1 cellular context compared by ENCODE assay signal in the genomic region with DNA sequence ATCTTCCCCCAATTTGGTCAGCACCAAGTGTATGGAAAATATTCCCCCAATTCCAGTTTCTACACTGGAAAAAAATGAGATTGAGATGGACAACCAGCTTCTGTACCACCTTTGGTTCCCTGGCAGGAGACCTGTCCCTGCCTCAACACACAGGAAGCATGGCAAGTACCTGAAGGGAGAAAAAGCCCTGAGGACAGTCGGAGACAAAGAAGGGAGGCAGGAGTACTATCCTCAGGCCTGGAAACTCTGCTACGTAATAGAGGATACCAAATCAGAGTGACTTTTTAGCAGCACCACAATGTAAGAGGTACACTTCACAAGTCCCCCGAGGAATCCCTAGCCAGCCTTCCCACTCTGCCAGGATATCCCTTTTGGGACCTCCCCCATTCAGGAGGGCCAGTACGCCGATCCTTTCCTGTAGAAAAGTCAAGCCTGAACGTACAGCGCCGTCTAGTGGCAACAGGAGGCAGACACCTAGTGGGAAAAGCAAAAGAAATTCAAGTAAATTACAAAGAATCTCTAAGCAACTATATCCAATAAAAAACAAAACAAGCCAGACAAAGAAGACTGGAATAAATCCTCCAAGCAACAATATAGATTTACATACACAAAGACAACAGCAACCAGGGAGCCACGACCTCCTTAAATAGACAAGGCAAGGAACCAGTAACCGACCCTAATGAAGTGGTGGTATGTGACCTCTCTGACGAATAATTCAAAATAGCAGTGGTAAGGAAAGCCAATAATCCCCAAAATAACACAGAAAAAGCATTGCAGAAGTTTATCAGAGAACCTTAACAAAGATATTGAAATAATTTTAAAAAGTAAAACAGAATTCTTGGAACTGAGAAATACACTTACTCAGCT.
TF ChIP-seq lines count a peak whose summit lies in the region.

No MANE protein-coding gene starts in this region.

TF ChIP-seq in liver, 16 proteins besides CTCF, POLR2A, EP300 and RAD21 (continued from another document):
- TF ChIP-seq, protein P1, sequence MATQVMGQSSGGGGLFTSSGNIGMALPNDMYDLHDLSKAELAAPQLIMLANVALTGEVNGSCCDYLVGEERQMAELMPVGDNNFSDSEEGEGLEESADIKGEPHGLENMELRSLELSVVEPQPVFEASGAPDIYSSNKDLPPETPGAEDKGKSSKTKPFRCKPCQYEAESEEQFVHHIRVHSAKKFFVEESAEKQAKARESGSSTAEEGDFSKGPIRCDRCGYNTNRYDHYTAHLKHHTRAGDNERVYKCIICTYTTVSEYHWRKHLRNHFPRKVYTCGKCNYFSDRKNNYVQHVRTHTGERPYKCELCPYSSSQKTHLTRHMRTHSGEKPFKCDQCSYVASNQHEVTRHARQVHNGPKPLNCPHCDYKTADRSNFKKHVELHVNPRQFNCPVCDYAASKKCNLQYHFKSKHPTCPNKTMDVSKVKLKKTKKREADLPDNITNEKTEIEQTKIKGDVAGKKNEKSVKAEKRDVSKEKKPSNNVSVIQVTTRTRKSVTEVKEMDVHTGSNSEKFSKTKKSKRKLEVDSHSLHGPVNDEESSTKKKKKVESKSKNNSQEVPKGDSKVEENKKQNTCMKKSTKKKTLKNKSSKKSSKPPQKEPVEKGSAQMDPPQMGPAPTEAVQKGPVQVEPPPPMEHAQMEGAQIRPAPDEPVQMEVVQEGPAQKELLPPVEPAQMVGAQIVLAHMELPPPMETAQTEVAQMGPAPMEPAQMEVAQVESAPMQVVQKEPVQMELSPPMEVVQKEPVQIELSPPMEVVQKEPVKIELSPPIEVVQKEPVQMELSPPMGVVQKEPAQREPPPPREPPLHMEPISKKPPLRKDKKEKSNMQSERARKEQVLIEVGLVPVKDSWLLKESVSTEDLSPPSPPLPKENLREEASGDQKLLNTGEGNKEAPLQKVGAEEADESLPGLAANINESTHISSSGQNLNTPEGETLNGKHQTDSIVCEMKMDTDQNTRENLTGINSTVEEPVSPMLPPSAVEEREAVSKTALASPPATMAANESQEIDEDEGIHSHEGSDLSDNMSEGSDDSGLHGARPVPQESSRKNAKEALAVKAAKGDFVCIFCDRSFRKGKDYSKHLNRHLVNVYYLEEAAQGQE (IDR thresholded peaks at IDR 0.05), result no peak
TF ChIP-seq in liver: peak in this region for 0.
